ENCODE assay signal across 1 cellular context in genomic region chr10:98414932-98415709, GRCh38.
TF ChIP-seq lines count a peak whose summit lies in the region.

Gene PYROXD2 (minus strand): TSS chr10:98415182. CDS start chr10:98415135, 47 bp downstream.

TF ChIP-seq in SK-N-SH, 30 proteins besides CTCF, POLR2A, EP300 and RAD21 (continued from another document):
- TF ChIP-seq, protein P1, sequence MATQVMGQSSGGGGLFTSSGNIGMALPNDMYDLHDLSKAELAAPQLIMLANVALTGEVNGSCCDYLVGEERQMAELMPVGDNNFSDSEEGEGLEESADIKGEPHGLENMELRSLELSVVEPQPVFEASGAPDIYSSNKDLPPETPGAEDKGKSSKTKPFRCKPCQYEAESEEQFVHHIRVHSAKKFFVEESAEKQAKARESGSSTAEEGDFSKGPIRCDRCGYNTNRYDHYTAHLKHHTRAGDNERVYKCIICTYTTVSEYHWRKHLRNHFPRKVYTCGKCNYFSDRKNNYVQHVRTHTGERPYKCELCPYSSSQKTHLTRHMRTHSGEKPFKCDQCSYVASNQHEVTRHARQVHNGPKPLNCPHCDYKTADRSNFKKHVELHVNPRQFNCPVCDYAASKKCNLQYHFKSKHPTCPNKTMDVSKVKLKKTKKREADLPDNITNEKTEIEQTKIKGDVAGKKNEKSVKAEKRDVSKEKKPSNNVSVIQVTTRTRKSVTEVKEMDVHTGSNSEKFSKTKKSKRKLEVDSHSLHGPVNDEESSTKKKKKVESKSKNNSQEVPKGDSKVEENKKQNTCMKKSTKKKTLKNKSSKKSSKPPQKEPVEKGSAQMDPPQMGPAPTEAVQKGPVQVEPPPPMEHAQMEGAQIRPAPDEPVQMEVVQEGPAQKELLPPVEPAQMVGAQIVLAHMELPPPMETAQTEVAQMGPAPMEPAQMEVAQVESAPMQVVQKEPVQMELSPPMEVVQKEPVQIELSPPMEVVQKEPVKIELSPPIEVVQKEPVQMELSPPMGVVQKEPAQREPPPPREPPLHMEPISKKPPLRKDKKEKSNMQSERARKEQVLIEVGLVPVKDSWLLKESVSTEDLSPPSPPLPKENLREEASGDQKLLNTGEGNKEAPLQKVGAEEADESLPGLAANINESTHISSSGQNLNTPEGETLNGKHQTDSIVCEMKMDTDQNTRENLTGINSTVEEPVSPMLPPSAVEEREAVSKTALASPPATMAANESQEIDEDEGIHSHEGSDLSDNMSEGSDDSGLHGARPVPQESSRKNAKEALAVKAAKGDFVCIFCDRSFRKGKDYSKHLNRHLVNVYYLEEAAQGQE (IDR thresholded peaks at IDR 0.05; ENCODE audit: low read depth, low read length): 0 out of 2 replicates have a peak, but pooled peaks have one; percentile 15
- TF ChIP-seq GATA2 (CRISPR knock-in tag; IDR thresholded peaks at IDR 0.05) (0 out of 2 replicates have a peak, but pooled peaks have one; percentile 16), GABPA (IDR thresholded peaks at IDR 0.05; ENCODE audit: low read depth) (peak; percentile 66), TEAD4 (IDR thresholded peaks at IDR 0.05; ENCODE audit: borderline replicate concordance, insufficient read depth) (0 out of 2 replicates have a peak, but pooled peaks have one; percentile 36), TCF12 (IDR thresholded peaks at IDR 0.05) (peak; percentile 35; the same call in 1 of the 2 replicates), FOXJ3 (CRISPR knock-in tag; IDR thresholded peaks at IDR 0.05) (no peak), NFIC (IDR thresholded peaks at IDR 0.05; ENCODE audit: borderline replicate concordance) (peak; percentile 97), MEF2A (IDR thresholded peaks at IDR 0.05; ENCODE audit: borderline replicate concordance, low read depth) (no peak; the same call in 1 of the 2 replicates)
